2 cellular contexts compared by ENCODE assay signal in genomic region chr10:8273749-8274148, GRCh38.
TF ChIP-seq lines count a peak whose summit lies in the region.

No MANE protein-coding gene starts in this region.

TF ChIP-seq in SK-N-SH, 30 proteins besides CTCF, POLR2A, EP300 and RAD21 (continued from another document):
- TF ChIP-seq, protein P1, sequence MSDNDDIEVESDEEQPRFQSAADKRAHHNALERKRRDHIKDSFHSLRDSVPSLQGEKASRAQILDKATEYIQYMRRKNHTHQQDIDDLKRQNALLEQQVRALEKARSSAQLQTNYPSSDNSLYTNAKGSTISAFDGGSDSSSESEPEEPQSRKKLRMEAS (IDR thresholded peaks at IDR 0.05; ENCODE audit: low read depth): no peak
- TF ChIP-seq NFIC (IDR thresholded peaks at IDR 0.05; ENCODE audit: borderline replicate concordance): no peak
- TF ChIP-seq, protein P2, sequence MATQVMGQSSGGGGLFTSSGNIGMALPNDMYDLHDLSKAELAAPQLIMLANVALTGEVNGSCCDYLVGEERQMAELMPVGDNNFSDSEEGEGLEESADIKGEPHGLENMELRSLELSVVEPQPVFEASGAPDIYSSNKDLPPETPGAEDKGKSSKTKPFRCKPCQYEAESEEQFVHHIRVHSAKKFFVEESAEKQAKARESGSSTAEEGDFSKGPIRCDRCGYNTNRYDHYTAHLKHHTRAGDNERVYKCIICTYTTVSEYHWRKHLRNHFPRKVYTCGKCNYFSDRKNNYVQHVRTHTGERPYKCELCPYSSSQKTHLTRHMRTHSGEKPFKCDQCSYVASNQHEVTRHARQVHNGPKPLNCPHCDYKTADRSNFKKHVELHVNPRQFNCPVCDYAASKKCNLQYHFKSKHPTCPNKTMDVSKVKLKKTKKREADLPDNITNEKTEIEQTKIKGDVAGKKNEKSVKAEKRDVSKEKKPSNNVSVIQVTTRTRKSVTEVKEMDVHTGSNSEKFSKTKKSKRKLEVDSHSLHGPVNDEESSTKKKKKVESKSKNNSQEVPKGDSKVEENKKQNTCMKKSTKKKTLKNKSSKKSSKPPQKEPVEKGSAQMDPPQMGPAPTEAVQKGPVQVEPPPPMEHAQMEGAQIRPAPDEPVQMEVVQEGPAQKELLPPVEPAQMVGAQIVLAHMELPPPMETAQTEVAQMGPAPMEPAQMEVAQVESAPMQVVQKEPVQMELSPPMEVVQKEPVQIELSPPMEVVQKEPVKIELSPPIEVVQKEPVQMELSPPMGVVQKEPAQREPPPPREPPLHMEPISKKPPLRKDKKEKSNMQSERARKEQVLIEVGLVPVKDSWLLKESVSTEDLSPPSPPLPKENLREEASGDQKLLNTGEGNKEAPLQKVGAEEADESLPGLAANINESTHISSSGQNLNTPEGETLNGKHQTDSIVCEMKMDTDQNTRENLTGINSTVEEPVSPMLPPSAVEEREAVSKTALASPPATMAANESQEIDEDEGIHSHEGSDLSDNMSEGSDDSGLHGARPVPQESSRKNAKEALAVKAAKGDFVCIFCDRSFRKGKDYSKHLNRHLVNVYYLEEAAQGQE (IDR thresholded peaks at IDR 0.05; ENCODE audit: low read depth, low read length): no peak
- TF ChIP-seq, protein P3, sequence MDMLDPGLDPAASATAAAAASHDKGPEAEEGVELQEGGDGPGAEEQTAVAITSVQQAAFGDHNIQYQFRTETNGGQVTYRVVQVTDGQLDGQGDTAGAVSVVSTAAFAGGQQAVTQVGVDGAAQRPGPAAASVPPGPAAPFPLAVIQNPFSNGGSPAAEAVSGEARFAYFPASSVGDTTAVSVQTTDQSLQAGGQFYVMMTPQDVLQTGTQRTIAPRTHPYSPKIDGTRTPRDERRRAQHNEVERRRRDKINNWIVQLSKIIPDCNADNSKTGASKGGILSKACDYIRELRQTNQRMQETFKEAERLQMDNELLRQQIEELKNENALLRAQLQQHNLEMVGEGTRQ (IDR thresholded peaks at IDR 0.05; ENCODE audit: borderline replicate concordance, low read depth, low read length): no peak
- TF ChIP-seq, protein P4, sequence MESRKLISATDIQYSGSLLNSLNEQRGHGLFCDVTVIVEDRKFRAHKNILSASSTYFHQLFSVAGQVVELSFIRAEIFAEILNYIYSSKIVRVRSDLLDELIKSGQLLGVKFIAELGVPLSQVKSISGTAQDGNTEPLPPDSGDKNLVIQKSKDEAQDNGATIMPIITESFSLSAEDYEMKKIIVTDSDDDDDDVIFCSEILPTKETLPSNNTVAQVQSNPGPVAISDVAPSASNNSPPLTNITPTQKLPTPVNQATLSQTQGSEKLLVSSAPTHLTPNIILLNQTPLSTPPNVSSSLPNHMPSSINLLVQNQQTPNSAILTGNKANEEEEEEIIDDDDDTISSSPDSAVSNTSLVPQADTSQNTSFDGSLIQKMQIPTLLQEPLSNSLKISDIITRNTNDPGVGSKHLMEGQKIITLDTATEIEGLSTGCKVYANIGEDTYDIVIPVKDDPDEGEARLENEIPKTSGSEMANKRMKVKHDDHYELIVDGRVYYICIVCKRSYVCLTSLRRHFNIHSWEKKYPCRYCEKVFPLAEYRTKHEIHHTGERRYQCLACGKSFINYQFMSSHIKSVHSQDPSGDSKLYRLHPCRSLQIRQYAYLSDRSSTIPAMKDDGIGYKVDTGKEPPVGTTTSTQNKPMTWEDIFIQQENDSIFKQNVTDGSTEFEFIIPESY (IDR thresholded peaks at IDR 0.05; ENCODE audit: borderline replicate concordance, low read depth): no peak
- TF ChIP-seq MXI1 (IDR thresholded peaks at IDR 0.05; ENCODE audit: low read depth, low read length): no peak
- no peak for TF ChIP-seq FOSL2 (IDR thresholded peaks at IDR 0.05; ENCODE audit: borderline replicate concordance, low read depth)
- no peak for TF ChIP-seq SIN3A (IDR thresholded peaks at IDR 0.05; ENCODE audit: borderline replicate concordance, low read depth, low read length)
- TF ChIP-seq USF1 (IDR thresholded peaks at IDR 0.05; ENCODE audit: borderline replicate concordance, low read depth): no peak

TF ChIP-seq in WTC11, 78 proteins besides CTCF, POLR2A, EP300 and RAD21 (continued from another document):
- TF ChIP-seq, protein P5, sequence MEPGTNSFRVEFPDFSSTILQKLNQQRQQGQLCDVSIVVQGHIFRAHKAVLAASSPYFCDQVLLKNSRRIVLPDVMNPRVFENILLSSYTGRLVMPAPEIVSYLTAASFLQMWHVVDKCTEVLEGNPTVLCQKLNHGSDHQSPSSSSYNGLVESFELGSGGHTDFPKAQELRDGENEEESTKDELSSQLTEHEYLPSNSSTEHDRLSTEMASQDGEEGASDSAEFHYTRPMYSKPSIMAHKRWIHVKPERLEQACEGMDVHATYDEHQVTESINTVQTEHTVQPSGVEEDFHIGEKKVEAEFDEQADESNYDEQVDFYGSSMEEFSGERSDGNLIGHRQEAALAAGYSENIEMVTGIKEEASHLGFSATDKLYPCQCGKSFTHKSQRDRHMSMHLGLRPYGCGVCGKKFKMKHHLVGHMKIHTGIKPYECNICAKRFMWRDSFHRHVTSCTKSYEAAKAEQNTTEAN (CRISPR knock-in tag; IDR thresholded peaks at IDR 0.05): no peak
- TF ChIP-seq, protein P6, sequence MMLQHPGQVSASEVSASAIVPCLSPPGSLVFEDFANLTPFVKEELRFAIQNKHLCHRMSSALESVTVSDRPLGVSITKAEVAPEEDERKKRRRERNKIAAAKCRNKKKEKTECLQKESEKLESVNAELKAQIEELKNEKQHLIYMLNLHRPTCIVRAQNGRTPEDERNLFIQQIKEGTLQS (CRISPR knock-in tag; conservative IDR thresholded peaks at IDR 0.05): no peak
- TF ChIP-seq, protein P3 (CRISPR knock-in tag; IDR thresholded peaks at IDR 0.05): no peak
- TF ChIP-seq, protein P7, sequence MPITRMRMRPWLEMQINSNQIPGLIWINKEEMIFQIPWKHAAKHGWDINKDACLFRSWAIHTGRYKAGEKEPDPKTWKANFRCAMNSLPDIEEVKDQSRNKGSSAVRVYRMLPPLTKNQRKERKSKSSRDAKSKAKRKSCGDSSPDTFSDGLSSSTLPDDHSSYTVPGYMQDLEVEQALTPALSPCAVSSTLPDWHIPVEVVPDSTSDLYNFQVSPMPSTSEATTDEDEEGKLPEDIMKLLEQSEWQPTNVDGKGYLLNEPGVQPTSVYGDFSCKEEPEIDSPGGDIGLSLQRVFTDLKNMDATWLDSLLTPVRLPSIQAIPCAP (CRISPR knock-in tag; IDR thresholded peaks at IDR 0.05): no peak
- no peak for TF ChIP-seq TEAD1 (CRISPR knock-in tag; IDR thresholded peaks at IDR 0.05)
- TF ChIP-seq RORB (CRISPR knock-in tag; IDR thresholded peaks at IDR 0.05): no peak
